Comparison of ENCODE assay signal across 13 cellular contexts in genomic region chr2:187554704-187555082, GRCh38. TPM values are rescaled to one million over a fixed set of nuclear protein-coding genes. Genes with fewer than 3 reads are reported as not detected.
DNase-seq lines count a peak whose midpoint lies in the region; ATAC-seq and TF ChIP-seq lines count a peak whose summit lies in the region.
"Had no signal": no experiment of that assay in that cellular context is flagged by ENCODE, and none has a peak within 500 bp of the region (broad histone marks: within the 10 kb centered on the region; RNA-seq: fewer than 3 reads in every experiment).

No MANE protein-coding gene starts in this region.

- peak overlapping the region in 3 of 10 donors; percentile 50 to 70 (median 52) for H3K4me3 Mint-ChIP-seq in naive thymus-derived CD4-positive, alpha-beta T cell

- peak overlapping the region; percentile 22; the same call in 1 of the 2 replicates for H3K23ac ChIP-seq in IMR-90 (ENCODE audit: low read depth, low read length)

- 0 out of 2 replicates have a peak, but pooled peaks cover 2% of the 10 kb centered on the region for H3K9me1 ChIP-seq in IMR-90 (ENCODE audit: insufficient read depth, low read length)

- dilution Hi-C loops in IMR-90 (cut with HindIII; ENCODE audit: low sequenced_read_pairs, unreplicated experiment) = no loop called here
- dilution Hi-C loops in mammary epithelial cell (cut with HindIII; ENCODE audit: low sequenced_read_pairs) = no loop called here

- H2BK20ac ChIP-seq in IMR-90 (ENCODE audit: low read depth, low read length) = peak overlapping the region; percentile 75

- H2AFZ ChIP-seq in IMR-90 (replicated peaks; ENCODE audit: low read length, poor library complexity) (no peak overlapping the region), mammary epithelial cell (ENCODE audit: low read depth, low read length) (no peak overlapping the region)

- H3K36me3 Mint-ChIP-seq in naive thymus-derived CD4-positive, alpha-beta T cell = no peaks in the 10 kb centered on the region

- H4K91ac ChIP-seq in IMR-90 (ENCODE audit: insufficient read depth, low read depth, low read length) = peak overlapping the region; percentile 57; the same call in 1 of the 2 replicates

- ATAC-seq in IMR-90 (ENCODE audit: low read depth) (no peak), lower lobe of right lung (no peak), HG03439 (IDR thresholded peaks at IDR 0.05; ENCODE audit: unreplicated experiment) (no peak), left colon (no peak)
- no peak for ATAC-seq in naive thymus-derived CD4-positive, alpha-beta T cell

- BruUV-seq in IMR-90 (replicated peaks; lab: Mats Ljungman, UMichigan) (TSS peak; percentile 69), mammary epithelial cell (replicated peaks; lab: Mats Ljungman, UMichigan) (no TSS peak)

- peak overlapping the region; percentile 89 for H2BK5ac ChIP-seq in IMR-90 (ENCODE audit: low read depth, low read length, poor library complexity, severe bottlenecking)

- H3K9ac ChIP-seq in IMR-90 (ENCODE audit: low read depth, low read length) (0 out of 2 replicates have a peak overlapping the region, but pooled peaks have one; percentile 94), mammary epithelial cell (ENCODE audit: insufficient read depth, low read length) (no peak overlapping the region)

- no peaks in the 10 kb centered on the region for H3K9me3 ChIP-seq in IMR-90 (ENCODE audit: control insufficient read depth, insufficient read depth, low read length)
- no peaks in the 10 kb centered on the region for H3K9me3 ChIP-seq in mammary epithelial cell (replicated peaks; ENCODE audit: insufficient read depth, low read length)
- no peaks in the 10 kb centered on the region for H3K9me3 ChIP-seq in lower lobe of right lung
- no peaks in the 10 kb centered on the region for H3K9me3 ChIP-seq in thyroid gland
- H3K9me3 ChIP-seq in naive thymus-derived CD4-positive, alpha-beta T cell (ENCODE audit: control insufficient read depth in 2 of 3, low read length in 3 of 3) = no peaks in the 10 kb centered on the region
- H3K9me3 ChIP-seq: adrenal gland had no signal

- CTCF ChIA-PET in IMR-90 (lab: Yijun Ruan, JAX) = interaction anchor here (0.6 to 1.2 kb wide), 2 partner anchors 12 to 55 kb away, joined by 3 read pairs; no protein-coding TSS in a partner anchor
- CTCF ChIA-PET in mammary epithelial cell (lab: Charles Lee; ENCODE audit: low non-redundant PET) = no interaction called here
- CTCF ChIA-PET in naive thymus-derived CD4-positive, alpha-beta T cell (lab: Charles Lee) = no interaction called here

- no peak for DNase-seq in IMR-90
- DNase-seq in mammary epithelial cell = no peak
- no peak for DNase-seq in lower lobe of right lung
- DNase-seq in thyroid gland = no peak
- DNase-seq in naive thymus-derived CD4-positive, alpha-beta T cell = no peak
- no peak for DNase-seq in left colon
- DNase-seq: NCI-H1092 treated with DMSO at 0.1 percent for 48 hours, NCI-H748 treated with DMSO at 0.1 percent for 48 hours, occipital lobe had no signal

- peak overlapping the region; percentile 32; the same call in 1 of the 2 replicates for H3K56ac ChIP-seq in IMR-90 (ENCODE audit: extremely low read depth, insufficient read depth, low read length)

- H2AK9ac ChIP-seq in IMR-90 (replicated peaks; ENCODE audit: low read depth, low read length, poor library complexity) = no peak overlapping the region

- peak overlapping the region; percentile 25; the same call in 1 of the 2 replicates for H3K4ac ChIP-seq in IMR-90 (ENCODE audit: low read depth, low read length)

- TF ChIP-seq POLR2A in IMR-90 (IDR thresholded peaks at IDR 0.05; ENCODE audit: low read depth, low read length) = no peak
- TF ChIP-seq POLR2A in thyroid gland (IDR thresholded peaks at IDR 0.05) = no peak

- peaks cover 0 to 4% (median 0%) of the 10 kb centered on the region in 11 donors for H3K9me3 Mint-ChIP-seq in naive thymus-derived CD4-positive, alpha-beta T cell

- peak overlapping the region; percentile 34; the same call in 1 of the 2 replicates for H4K5ac ChIP-seq in IMR-90 (ENCODE audit: low read depth, low read length)

- H3K27ac ChIP-seq in IMR-90 (ENCODE audit: insufficient read depth, low read length) = peak overlapping the region; percentile 84; the same call in 1 of the 2 replicates
- no peak overlapping the region for H3K27ac ChIP-seq in mammary epithelial cell (ENCODE audit: insufficient read depth, low read depth, low read length)
- H3K27ac ChIP-seq in lower lobe of right lung = peak overlapping the region; percentile 81
- H3K27ac ChIP-seq in thyroid gland = peak overlapping the region in 2 of 3 donors; percentile 53 to 78
- H3K27ac ChIP-seq in naive thymus-derived CD4-positive, alpha-beta T cell (ENCODE audit: low read depth, low read length) = no peak overlapping the region

- peak overlapping the region; percentile 63; the same call in 1 of the 2 replicates for H3K18ac ChIP-seq in IMR-90 (ENCODE audit: low read depth, low read length)

- H3K27me3 ChIP-seq in IMR-90 (ENCODE audit: control insufficient read depth, insufficient read depth, low read length) (no peaks in the 10 kb centered on the region), mammary epithelial cell (ENCODE audit: insufficient read depth, low read length) (no peaks in the 10 kb centered on the region), lower lobe of right lung (ENCODE audit: low read depth) (no peaks in the 10 kb centered on the region), thyroid gland (no peaks in the 10 kb centered on the region)
- no peaks in the 10 kb centered on the region for H3K27me3 ChIP-seq in naive thymus-derived CD4-positive, alpha-beta T cell (ENCODE audit: control insufficient read depth in 2 of 2, insufficient read depth in 2 of 2, low read length in 2 of 2)
- H3K27me3 ChIP-seq: adrenal gland had no signal

- H3K27ac Mint-ChIP-seq in naive thymus-derived CD4-positive, alpha-beta T cell = no peak overlapping the region

- POLR2A ChIA-PET in IMR-90 (lab: Charles Lee; ENCODE audit: unreplicated experiment) = no interaction called here
- POLR2A ChIA-PET in naive thymus-derived CD4-positive, alpha-beta T cell (lab: Charles Lee) = no interaction called here

- H2AK5ac ChIP-seq in IMR-90 (ENCODE audit: low read depth, low read length) = no peak overlapping the region

- peak overlapping the region; percentile 55; the same call in 2 of the 3 replicates for H2BK15ac ChIP-seq in IMR-90 (ENCODE audit: low read depth, low read length)

- intact Hi-C loops in IMR-90 (cut with micrococcal nuclease) = no loop called here
- intact Hi-C loops in mammary epithelial cell (cut with micrococcal nuclease) = no loop called here
- intact Hi-C loops in lower lobe of right lung (cut with DNase I) = no loop called here
- intact Hi-C loops in thyroid gland (cut with DNase I) = no loop called here
- intact Hi-C loops in naive thymus-derived CD4-positive, alpha-beta T cell (cut with micrococcal nuclease) = no loop called here
- intact Hi-C loops in left colon (cut with DNase I, micrococcal nuclease) = no loop called here

- peaks cover 0 to 19% (median 16%) of the 10 kb centered on the region in 5 donors for H3K27me3 Mint-ChIP-seq in naive thymus-derived CD4-positive, alpha-beta T cell

- H3K4me1 ChIP-seq in IMR-90 (ENCODE audit: control insufficient read depth, insufficient read depth, low read length) (peaks cover 3% of the 10 kb centered on the region; the same call in 1 of the 2 replicates), mammary epithelial cell (ENCODE audit: insufficient read depth, low read length) (peaks cover 12% of the 10 kb centered on the region), lower lobe of right lung (peaks cover 11% of the 10 kb centered on the region), thyroid gland (no peaks in the 10 kb centered on the region)
- no peaks in the 10 kb centered on the region for H3K4me1 ChIP-seq in naive thymus-derived CD4-positive, alpha-beta T cell (ENCODE audit: control insufficient read depth in 2 of 2, insufficient read depth in 2 of 2, low read length in 2 of 2)
- H3K4me1 ChIP-seq: adrenal gland had no signal

- WGBS in IMR-90 (ENCODE audit: extremely low coverage in 2 of 2, insufficient read length in 1 of 2), 2 experiments = no CpG with 5 or more reads among the region's 2 CpGs
- 69% methylated on average over 2 of the region's 2 CpGs for WGBS in mammary epithelial cell (ENCODE audit: low coverage, missing lambda C conversion rate)
- 51 to 66% methylated on average over 2 of the region's 2 CpGs for WGBS in thyroid gland, 2 donors

- H4K20me1 ChIP-seq in IMR-90 (ENCODE audit: insufficient read depth, low read length) (peaks cover 4% of the 10 kb centered on the region; the same call in 1 of the 2 replicates), mammary epithelial cell (ENCODE audit: insufficient read depth, low read length) (no peaks in the 10 kb centered on the region)

- in situ Hi-C loops in IMR-90 (cut with MboI; ENCODE audit: low sequenced_read_pairs) (no loop called here), mammary epithelial cell (cut with MboI; ENCODE audit: low sequenced_read_pairs in 2 of 2) (no loop called here)

- H3K4me2 ChIP-seq in IMR-90 (ENCODE audit: low read depth, low read length) (peak overlapping the region; percentile 56), mammary epithelial cell (ENCODE audit: insufficient read depth, low read depth, low read length) (peak overlapping the region; percentile 73)

- peak overlapping the region; percentile 8 to 54; a peak in 2 of 4 replicates for H4K8ac ChIP-seq in IMR-90 (ENCODE audit: low read depth in 2 of 2, low read length in 2 of 2)

- H3K79me2 ChIP-seq in mammary epithelial cell (ENCODE audit: insufficient read depth, low read length) = no peaks in the 10 kb centered on the region

- no peak for TF ChIP-seq RAD21 in IMR-90 (IDR thresholded peaks at IDR 0.05; ENCODE audit: low read length)

- H2BK120ac ChIP-seq in IMR-90 (ENCODE audit: low read depth, low read length) = peak overlapping the region; percentile 79

- peaks cover 0 to 15% (median 7%) of the 10 kb centered on the region in 7 donors for H3K4me1 Mint-ChIP-seq in naive thymus-derived CD4-positive, alpha-beta T cell

- no peak for TF ChIP-seq CTCF in IMR-90 (conservative IDR thresholded peaks at IDR 0.05; ENCODE audit: low read depth, low read length)
- TF ChIP-seq CTCF in mammary epithelial cell (conservative IDR thresholded peaks at IDR 0.05 in 1 of 2, IDR thresholded peaks at IDR 0.05 in 1 of 2; ENCODE audit: extremely low read depth in 1 of 2, insufficient read depth in 1 of 2, low read depth in 1 of 2, low read length in 2 of 2) = no peak
- no peak for TF ChIP-seq CTCF in lower lobe of right lung (IDR thresholded peaks at IDR 0.05)
- no peak for TF ChIP-seq CTCF in thyroid gland (IDR thresholded peaks at IDR 0.05)

- peak overlapping the region; percentile 60; the same call in 1 of the 2 replicates for H3K14ac ChIP-seq in IMR-90 (replicated peaks; ENCODE audit: low read depth, low read length)

- H3K36me3 ChIP-seq in IMR-90 (ENCODE audit: control insufficient read depth, insufficient read depth, low read length) (peaks cover 4% of the 10 kb centered on the region), mammary epithelial cell (ENCODE audit: insufficient read depth, low read length) (no peaks in the 10 kb centered on the region), lower lobe of right lung (no peaks in the 10 kb centered on the region), thyroid gland (no peaks in the 10 kb centered on the region)
- no peaks in the 10 kb centered on the region for H3K36me3 ChIP-seq in naive thymus-derived CD4-positive, alpha-beta T cell (ENCODE audit: control insufficient read depth in 2 of 3, insufficient read depth in 3 of 3, low read length in 3 of 3)
- H3K36me3 ChIP-seq: adrenal gland had no signal

- H3K79me1 ChIP-seq in IMR-90 (ENCODE audit: low read depth in 1 of 2, low read length in 2 of 2) = peaks cover 3 to 16% of the 10 kb centered on the region in 2 experiments; a peak in 2 of 4 replicates

- H3K4me3 ChIP-seq in IMR-90 (ENCODE audit: insufficient read depth, low read depth, low read length) (peak overlapping the region; percentile 1; the same call in 1 of the 2 replicates), mammary epithelial cell (replicated peaks in 1 of 3; ENCODE audit: insufficient read depth in 1 of 3, low read depth in 2 of 3, low read length in 3 of 3) (no peak overlapping the region), lower lobe of right lung (peak overlapping the region; percentile 59), thyroid gland (replicated peaks in 1 of 3) (no peak overlapping the region)
- H3K4me3 ChIP-seq in naive thymus-derived CD4-positive, alpha-beta T cell (ENCODE audit: low read length) = no peak overlapping the region

RNA-seq across cellular contexts. Expression of gene TFPI, which starts 0.5 kb away (rescaled TPM):
- total RNA-seq in IMR-90 (2012; rRNA removed) = 83.0 and 93.9 TPM in 2 replicates
- polyA plus RNA-seq in IMR-90 (2012; rRNA removed) = 25.6 and 33.9 TPM in 2 replicates
- 5.4 and 6.5 TPM in 2 replicates for polyA plus RNA-seq in IMR-90 (2012; cell fraction: cytosol; rRNA removed)
- polyA plus RNA-seq in IMR-90 (2012; cell fraction: nucleus; rRNA removed; ENCODE audit: low replicate concordance) = 2.1 and 22.1 TPM in 2 replicates
- under 1 TPM in 1 of 2 donors, not detected in 1; 0.33 TPM for total RNA-seq in mammary epithelial cell
- polyA plus RNA-seq in mammary epithelial cell = 0.50 TPM
- not detected for polyA minus RNA-seq in mammary epithelial cell
- 311 TPM for total RNA-seq in lower lobe of right lung
- 100 to 1,000 TPM in 3 of 4 donors, 10 to 100 TPM in 1; 56.7 to 208 (median 144) TPM for total RNA-seq in thyroid gland
- 1 to 10 TPM in 1 of 5 experiments, under 1 TPM in 2, not detected in 2; 0.15 to 1.2 (median 0.56) TPM for total RNA-seq in naive thymus-derived CD4-positive, alpha-beta T cell
- polyA plus RNA-seq in naive thymus-derived CD4-positive, alpha-beta T cell = not detected
- 10 to 100 TPM; 19.2 to 23.2 TPM for total RNA-seq in left colon
- total RNA-seq: activated CD8-positive, alpha-beta memory T cell treated with anti-CD3 and anti-CD28 coated beads for 36 hours; T-helper 1 cell treated with Interleukin-12 subunit alpha and Interleukin-12 subunit beta and Interleukin-4 antibody, amounts not matched to agents 30 ng/mL and 1 ng/mL, for 36 hours had no signal

Comparison
In these comparisons a context has a peak if more than half of its experiments do, and no peak if none do; other contexts are left out.
1. H3K27ac ChIP-seq: peak in IMR-90 (single experiment), lower lobe of right lung (single experiment) and thyroid gland (2 of 3); none in mammary epithelial cell (single experiment) and naive thymus-derived CD4-positive, alpha-beta T cell (single experiment).
2. H3K4me3 ChIP-seq: peak in IMR-90 (single experiment) and lower lobe of right lung (single experiment); none in mammary epithelial cell (0 of 3), thyroid gland (0 of 3) and naive thymus-derived CD4-positive, alpha-beta T cell (single experiment).
3. RNA of gene TFPI, which starts 0.5 kb away (total RNA-seq): 311 TPM in lower lobe of right lung (single experiment), 56.7 to 208 TPM in thyroid gland, 83.0 to 93.9 TPM in IMR-90 and 19.2 to 23.2 TPM in left colon; 0.33 TPM in mammary epithelial cell and 0.15 to 1.2 TPM in naive thymus-derived CD4-positive, alpha-beta T cell; every median in the first group is over 4 times any median in the second.